In genomic region chr3:177448987-177449975, GRCh38 we compare ENCODE assay signal across 8 cellular contexts.
DNase-seq lines count a peak whose midpoint lies in the region; ATAC-seq, FAIRE-seq and TF ChIP-seq lines count a peak whose summit lies in the region.

No MANE protein-coding gene starts in this region.

- TF ChIP-seq POLR2A in A549 (IDR thresholded peaks at IDR 0.05; ENCODE audit: low read length) (no peak), vagina (IDR thresholded peaks at IDR 0.05) (no peak)

- H3K4me1 ChIP-seq in A549 = 0 out of 3 replicates have a peak, but pooled peaks cover 12% of the 10 kb centered on the region
- peaks cover 38% of the 10 kb centered on the region for H3K4me1 ChIP-seq in vagina

- peaks cover 12% of the 10 kb centered on the region for H3K4me1 Mint-ChIP-seq in T-helper 17 cell

- H3K27ac Mint-ChIP-seq in T-helper 17 cell = peak overlapping the region; percentile 82

- no peak overlapping the region for H3K4me2 ChIP-seq in A549

- 90% methylated on average over 8 of the region's 8 CpGs for WGBS in A549 (ENCODE audit: missing lambda C conversion rate)

- H3K4me3 ChIP-seq in A549 (no peak overlapping the region), vagina (no peak overlapping the region), dorsolateral prefrontal cortex (no peak overlapping the region)

- no peak for FAIRE-seq in A549 (lab: Jason Lieb, UNC)

- no peak for TF ChIP-seq EP300 in A549 (IDR thresholded peaks at IDR 0.05)

- ATAC-seq in A549 (no peak), GM19035 (IDR thresholded peaks at IDR 0.05; ENCODE audit: unreplicated experiment) (peak; percentile 91), HG03139 (IDR thresholded peaks at IDR 0.05; ENCODE audit: unreplicated experiment) (peak; percentile 95), T-helper 17 cell (peak; percentile 72)

- intact Hi-C loops in vagina (cut with DNase I) = no loop called here
- intact Hi-C loops in dorsolateral prefrontal cortex (cut with DNase I) = no loop called here

- H3K27ac ChIP-seq in A549 = no peak overlapping the region; a peak in 1 of 6 replicates
- peak overlapping the region; percentile 49 for H3K27ac ChIP-seq in vagina
- H3K27ac ChIP-seq in dorsolateral prefrontal cortex = peak overlapping the region in 2 of 59 donors; percentile 2 to 22

- no peaks in the 10 kb centered on the region for H3K9me3 ChIP-seq in A549
- no peaks in the 10 kb centered on the region for H3K9me3 ChIP-seq in T-helper 17 cell (ENCODE audit: control insufficient read depth, low read length, poor library complexity, severe bottlenecking)
- no peaks in the 10 kb centered on the region for H3K9me3 ChIP-seq in vagina

- no peaks in the 10 kb centered on the region for H3K27me3 Mint-ChIP-seq in T-helper 17 cell

- DNase-seq in A549 (ENCODE audit: low read depth in 1 of 2, low spot score in 1 of 2) (no peak), T-helper 17 cell (no peak), iris pigment epithelial cell (ENCODE audit: low read depth) (peak; percentile 97), vagina (ENCODE audit: extremely low spot score in 2 of 2) (no peak), dorsolateral prefrontal cortex (no peak), GDM1 (lab: John Stamatoyannopoulos, UW) (no peak)

- H3K27me3 ChIP-seq in vagina (no peaks in the 10 kb centered on the region), dorsolateral prefrontal cortex (no peaks in the 10 kb centered on the region)

- CTCF ChIA-PET in A549 (lab: Yijun Ruan, JAX) = no interaction called here

- TF ChIP-seq CTCF in A549 (IDR thresholded peaks at IDR 0.05) = no peak
- no peak for TF ChIP-seq CTCF in vagina (IDR thresholded peaks at IDR 0.05)
- no peak for TF ChIP-seq CTCF in dorsolateral prefrontal cortex (IDR thresholded peaks at IDR 0.05 in 54 of 56, conservative IDR thresholded peaks at IDR 0.05 in 2 of 56; ENCODE audit: low read depth in 1 of 56, partially characterized antibody in 56 of 56)

- no peaks in the 10 kb centered on the region for H3K36me3 ChIP-seq in vagina

- POLR2A ChIA-PET in A549 (lab: Yijun Ruan, JAX) = no interaction called here

- H3K4me3 Mint-ChIP-seq in T-helper 17 cell = peak overlapping the region; percentile 80

- no peaks in the 10 kb centered on the region for H3K36me3 Mint-ChIP-seq in T-helper 17 cell (ENCODE audit: low read depth)

- TF ChIP-seq RAD21 in A549 (conservative IDR thresholded peaks at IDR 0.05 in 1 of 2, IDR thresholded peaks at IDR 0.05 in 1 of 2) = no peak

TF ChIP-seq in A549, 52 proteins besides CTCF, POLR2A, EP300 and RAD21:
- TF ChIP-seq CEBPB (IDR thresholded peaks at IDR 0.05) = peak; percentile 10 to 18; a peak in 1 of 4 replicates
- TF ChIP-seq EHF (CRISPR knock-in tag; IDR thresholded peaks at IDR 0.05) = no peak
- no peak for TF ChIP-seq RNF2 (IDR thresholded peaks at IDR 0.05; ENCODE audit: borderline replicate concordance, low read depth)
- no peak for TF ChIP-seq HOXB13 (CRISPR knock-in tag; IDR thresholded peaks at IDR 0.05; ENCODE audit: low read depth)

Comparison
In these comparisons a context has a peak if more than half of its experiments do, and no peak if none do; other contexts are left out.
1. ATAC-seq: peak in GM19035 (single experiment), HG03139 (single experiment) and T-helper 17 cell (single experiment); none in A549 (0 of 2).